In genomic region chr1:167721617-167722151, GRCh38 we compare ENCODE assay signal across 8 cellular contexts. TPM values are rescaled to one million over a fixed set of nuclear protein-coding genes. Genes with fewer than 3 reads are reported as not detected.
DNase-seq lines count a peak whose midpoint lies in the region; ATAC-seq, FAIRE-seq and TF ChIP-seq lines count a peak whose summit lies in the region.

Gene MPZL1, plus strand, starts transcription at chr1:167721982. Its CDS starts 170 bp downstream, at chr1:167722152.

- in situ Hi-C loops in GM18951 (cut with MboI; ENCODE audit: low sequenced_read_pairs, unreplicated experiment): no loop called here

- DNase-seq in AG09319 (ENCODE audit: extremely low read depth, low read depth) (peak; percentile 89), NCI-H345 (lab: John Stamatoyannopoulos, UW) (peak; percentile 95), cerebellar cortex (ENCODE audit: low spot score) (peak; percentile 95), kidney (peak; percentile 98)
- peak; percentile 94 for DNase-seq in activated CD4-positive, CD25-positive, alpha-beta regulatory T cell treated with anti-CD3 and anti-CD28 coated beads, Interleukin-2, amount 50 U/mL, for 72 hours
- DNase-seq in stimulated activated CD4-positive, alpha-beta T cell treated with anti-CD3 and anti-CD28 coated beads, Interleukin-15, amount 100 ng/mL, for 1 hour (ENCODE audit: low read depth in 1 of 2, low spot score in 1 of 2): peak; percentile 81 to 89

- TF ChIP-seq CTCF in AG09319 (IDR thresholded peaks at IDR 0.05; ENCODE audit: low read depth, low read length) (no peak), kidney (IDR thresholded peaks at IDR 0.05; ENCODE audit: borderline replicate concordance, extremely low read depth, insufficient read depth) (no peak)

- no peaks in the 10 kb centered on the region for H3K36me3 ChIP-seq in kidney (ENCODE audit: control insufficient read depth in 1 of 2, insufficient read depth in 2 of 2, low read length in 2 of 2)

- H3K4me1 ChIP-seq in kidney (ENCODE audit: control insufficient read depth in 1 of 2, insufficient read depth in 1 of 2, low read depth in 1 of 2, low read length in 2 of 2): peaks cover 6 to 7% of the 10 kb centered on the region in 2 donors

- H3K9me3 ChIP-seq in kidney (ENCODE audit: control insufficient read depth in 1 of 2, low read length in 2 of 2): no peaks in the 10 kb centered on the region

- intact Hi-C loops in kidney (cut with DNase I): no loop called here

- FAIRE-seq in kidney (lab: Jason Lieb, UNC): no peak

- H3K27ac ChIP-seq in kidney (ENCODE audit: low read depth in 2 of 2, low read length in 2 of 2): peak within 1 kb of the TSS; percentile 84 to 86

- peak; percentile 73 for TF ChIP-seq POLR2A in GM18951 (IDR thresholded peaks at IDR 0.05; ENCODE audit: extremely low read depth, insufficient read depth, insufficient read length)

- peak within 1 kb of the TSS; percentile 67 to 68 for H3K9ac ChIP-seq in kidney (ENCODE audit: low read length in 2 of 2)

- ATAC-seq in HG03175 (IDR thresholded peaks at IDR 0.05; ENCODE audit: unreplicated experiment): peak; percentile 90

- peak within 1 kb of the TSS; percentile 51 to 70 for H3K4me3 ChIP-seq in kidney (ENCODE audit: low read length in 2 of 2)

RNA-seq across cellular contexts. Expression of gene MPZL1, which starts in this region (rescaled TPM):
- 98.3 TPM for total RNA-seq in kidney
- polyA plus RNA-seq in kidney (ENCODE audit: insufficient read depth, low read depth, low replicate concordance): 42.1 TPM

Comparison
In these comparisons a context has a peak if more than half of its experiments do, and no peak if none do; other contexts are left out.
1. Peak in every context shown above with its lines: DNase-seq, ATAC-seq, H3K4me3 ChIP-seq and H3K27ac ChIP-seq.